In genomic region chr18:63198098-63198760, GRCh38 we compare ENCODE assay signal across 1 cellular context.
TF ChIP-seq lines count a peak whose summit lies in the region.

No MANE protein-coding gene starts in this region.

TF ChIP-seq in GM23338, 12 proteins besides CTCF, POLR2A, EP300 and RAD21 (continued from another document):
- TF ChIP-seq REST (IDR thresholded peaks at IDR 0.05; ENCODE audit: unreplicated experiment) = no peak
- no peak for TF ChIP-seq POLR2AphosphoS5 (IDR thresholded peaks at IDR 0.05; ENCODE audit: low read depth)
- TF ChIP-seq STAT1 (IDR thresholded peaks at IDR 0.05; ENCODE audit: unreplicated experiment) = no peak
